Comparison of ENCODE assay signal across 1 cellular context in the genomic region with DNA sequence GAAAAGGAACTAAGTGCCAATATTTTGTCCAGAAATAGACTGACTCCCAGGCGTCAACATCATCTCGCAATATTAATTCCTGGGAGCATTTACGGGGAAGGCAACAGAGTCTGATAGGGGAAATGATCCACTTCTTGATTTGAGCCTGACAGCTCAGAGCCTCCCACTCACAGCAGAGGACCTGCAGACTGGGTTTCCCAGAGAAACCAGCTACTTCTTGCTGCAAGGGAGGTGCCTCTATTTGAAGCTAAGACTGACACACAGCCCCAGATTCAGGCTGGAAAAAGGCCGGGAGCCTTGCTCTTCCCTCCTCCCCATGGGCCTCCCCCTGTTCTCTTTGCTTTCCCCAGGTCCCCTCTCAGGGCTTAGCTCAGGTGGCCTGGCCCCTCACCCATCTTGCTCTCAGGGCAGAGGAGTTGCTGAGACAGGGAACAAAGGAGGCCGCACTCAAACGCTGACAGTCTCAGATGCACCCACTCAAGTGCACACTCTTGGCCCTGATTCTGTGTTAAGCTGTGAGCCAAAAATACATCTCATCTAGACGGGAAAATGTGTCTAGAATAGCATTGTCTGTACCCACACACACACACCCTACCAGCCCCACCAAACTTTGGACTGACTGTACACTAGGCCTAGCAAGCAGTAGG.
TF ChIP-seq lines count a peak whose summit lies in the region.

No MANE protein-coding gene starts in this region.

TF ChIP-seq in K562, 482 proteins besides CTCF, POLR2A, EP300 and RAD21:
- TF ChIP-seq KDM1A (IDR thresholded peaks at IDR 0.05): no peak
- no peak for TF ChIP-seq PHB2 (IDR thresholded peaks at IDR 0.05; ENCODE audit: low read depth)
- no peak for TF ChIP-seq ZNF239 (CRISPR knock-in tag; IDR thresholded peaks at IDR 0.05)
- TF ChIP-seq ZNF589 (CRISPR knock-in tag; IDR thresholded peaks at IDR 0.05; ENCODE audit: low read depth): no peak
- TF ChIP-seq MBD2 (IDR thresholded peaks at IDR 0.05; ENCODE audit: borderline replicate concordance, low read depth): no peak
